Comparison of ENCODE assay signal across 22 cellular contexts in genomic region chr15:100224206-100225185, GRCh38.
DNase-seq lines count a peak whose midpoint lies in the region; ATAC-seq, FAIRE-seq and TF ChIP-seq lines count a peak whose summit lies in the region.
"Had no signal": no experiment of that assay in that cellular context is flagged by ENCODE, and none has a peak within 500 bp of the region (broad histone marks: within the 10 kb centered on the region; RNA-seq: fewer than 3 reads in every experiment).

No MANE protein-coding gene starts in this region.

- H3K4me1 ChIP-seq in CD8-positive, alpha-beta memory T cell (ENCODE audit: insufficient read depth, low read length), result peaks cover 2% of the 10 kb centered on the region
- H3K4me1 ChIP-seq in esophagus squamous epithelium, result peaks cover 0 to 15% (median 0%) of the 10 kb centered on the region in 3 donors
- H3K4me1 ChIP-seq: heart right ventricle, vagina had no signal

- no peak for FAIRE-seq in bronchial epithelial cell (lab: Jason Lieb, UNC)
- FAIRE-seq: D721Med, GM18507 had no signal

- H3K4me3 ChIP-seq in CD8-positive, alpha-beta memory T cell (ENCODE audit: low read length), result no peak overlapping the region
- H3K4me3 ChIP-seq in bronchial epithelial cell (ENCODE audit: low read depth, low read length) (no peak overlapping the region), esophagus squamous epithelium (no peak overlapping the region)
- H3K4me3 ChIP-seq: heart right ventricle, vagina had no signal

- CTCF ChIA-PET in CD8-positive, alpha-beta memory T cell (lab: Charles Lee), result no interaction called here
- CTCF ChIA-PET in RWPE1 (lab: Yijun Ruan, JAX), result no interaction called here

- intact Hi-C loops in esophagus squamous epithelium (cut with DNase I), result no loop called here

- H3K4me1 Mint-ChIP-seq in CD8-positive, alpha-beta memory T cell, result peaks cover 19 to 25% (median 24%) of the 10 kb centered on the region in 3 donors

- peak overlapping the region in 6 of 8 donors; percentile 5 to 86 (median 42) for H3K27ac Mint-ChIP-seq in CD8-positive, alpha-beta memory T cell
- H3K27ac Mint-ChIP-seq: activated CD4-positive, alpha-beta T cell treated with anti-CD3 and anti-CD28 coated beads, Interleukin-2, amount 10 ng/mL, durations not matched to agents 24 days and 14 days; stimulated activated naive CD8-positive, alpha-beta T cell treated with anti-CD3 and anti-CD28 coated beads, Interleukin-15, Interleukin-2, amounts not matched to agents 100 ng/mL and 50 ng/mL, for 24 hours had no signal

- H3K4me3 Mint-ChIP-seq in CD8-positive, alpha-beta memory T cell, result peak overlapping the region in 1 of 7 donors; percentile 7
- H3K4me3 Mint-ChIP-seq: activated CD4-positive, alpha-beta T cell treated with anti-CD3 and anti-CD28 coated beads, Interleukin-2, amount 10 ng/mL, durations not matched to agents 24 days and 14 days; stimulated activated naive CD8-positive, alpha-beta T cell treated with anti-CD3 and anti-CD28 coated beads, Interleukin-15, Interleukin-2, amounts not matched to agents 100 ng/mL and 50 ng/mL, for 24 hours had no signal

- no peaks in the 10 kb centered on the region for H3K9me3 Mint-ChIP-seq in CD8-positive, alpha-beta memory T cell
- H3K9me3 Mint-ChIP-seq: activated CD4-positive, alpha-beta T cell treated with anti-CD3 and anti-CD28 coated beads, Interleukin-2, amount 10 ng/mL, durations not matched to agents 24 days and 14 days; stimulated activated naive CD8-positive, alpha-beta T cell treated with anti-CD3 and anti-CD28 coated beads, Interleukin-15, Interleukin-2, amounts not matched to agents 100 ng/mL and 50 ng/mL, for 24 hours had no signal

- WGBS in esophagus squamous epithelium, 2 donors, result 61 to 65% methylated on average over 10 to 11 of the region's 11 CpGs

- peak in 1 of 5 donors; percentile 32 for DNase-seq in CD8-positive, alpha-beta memory T cell
- DNase-seq in RWPE1 (ENCODE audit: low spot score), result peak; percentile 35
- peak; percentile 63 for DNase-seq in bronchial epithelial cell (ENCODE audit: low read depth)
- DNase-seq in medulla oblongata (ENCODE audit: extremely low spot score), result peak; percentile 30
- DNase-seq in KG1 (lab: John Stamatoyannopoulos, UW), result no peak
- no peak for DNase-seq in esophagus squamous epithelium (lab: John Stamatoyannopoulos, UW)
- DNase-seq in central memory CD4-positive, alpha-beta T cell, result no peak
- DNase-seq: activated CD4-positive, alpha-beta T cell treated with anti-CD3 and anti-CD28 coated beads, Interleukin-2, amount 10 ng/mL, durations not matched to agents 24 days and 14 days; activated T-cell treated with anti-CD3 and anti-CD28 coated beads, Interleukin-2, amount 50 U/mL, for 1 hour; heart right ventricle; left cardiac atrium; NCI-H1436; NCI-H2227 treated with DMSO at 0.1 percent for 48 hours; NK-92 treated with Interleukin-12 subunit alpha and Interleukin-12 subunit beta, amount 100 ng/mL, for 24 hours; T1000 had no signal

- H3K27me3 Mint-ChIP-seq in CD8-positive, alpha-beta memory T cell, result no peaks in the 10 kb centered on the region
- H3K27me3 Mint-ChIP-seq: activated CD4-positive, alpha-beta T cell treated with anti-CD3 and anti-CD28 coated beads, Interleukin-2, amount 10 ng/mL, durations not matched to agents 24 days and 14 days; stimulated activated naive CD8-positive, alpha-beta T cell treated with anti-CD3 and anti-CD28 coated beads, Interleukin-15, Interleukin-2, amounts not matched to agents 100 ng/mL and 50 ng/mL, for 24 hours had no signal

- TF ChIP-seq POLR2A in esophagus squamous epithelium (IDR thresholded peaks at IDR 0.05), result no peak

- no peaks in the 10 kb centered on the region for H3K27me3 ChIP-seq in CD8-positive, alpha-beta memory T cell (ENCODE audit: insufficient read depth, low read length, poor library complexity, severe bottlenecking)
- H3K27me3 ChIP-seq in bronchial epithelial cell (ENCODE audit: control insufficient read depth, insufficient read depth, low read length) (no peaks in the 10 kb centered on the region), esophagus squamous epithelium (no peaks in the 10 kb centered on the region)
- H3K27me3 ChIP-seq: heart right ventricle, vagina had no signal

- ATAC-seq in HG03354 (IDR thresholded peaks at IDR 0.05; ENCODE audit: poor library complexity, severe bottlenecking, unreplicated experiment), result no peak
- ATAC-seq: heart right ventricle, left cardiac atrium had no signal

- H3K27ac ChIP-seq in CD8-positive, alpha-beta memory T cell (ENCODE audit: low read depth, low read length), result no peak overlapping the region
- H3K27ac ChIP-seq in RWPE1 (no peak overlapping the region), esophagus squamous epithelium (peak overlapping the region in 1 of 4 donors; percentile 3)
- H3K27ac ChIP-seq: heart right ventricle, HL-60, KMS-11, vagina had no signal

- no peaks in the 10 kb centered on the region for H3K36me3 ChIP-seq in CD8-positive, alpha-beta memory T cell (ENCODE audit: insufficient read depth, low read length)
- no peaks in the 10 kb centered on the region for H3K36me3 ChIP-seq in bronchial epithelial cell (ENCODE audit: control insufficient read depth, insufficient read depth, low read length)
- H3K36me3 ChIP-seq in esophagus squamous epithelium, result no peaks in the 10 kb centered on the region
- H3K36me3 ChIP-seq: heart right ventricle, vagina had no signal

- H3K9me3 ChIP-seq in CD8-positive, alpha-beta memory T cell (ENCODE audit: low read length), result no peaks in the 10 kb centered on the region
- no peaks in the 10 kb centered on the region for H3K9me3 ChIP-seq in esophagus squamous epithelium
- H3K9me3 ChIP-seq: heart right ventricle, vagina had no signal

- H3K36me3 Mint-ChIP-seq in CD8-positive, alpha-beta memory T cell, result peaks cover 0 to 2% (median 0%) of the 10 kb centered on the region in 3 donors

- TF ChIP-seq CTCF in RWPE1 (conservative IDR thresholded peaks at IDR 0.05; ENCODE audit: low read depth) (no peak), bronchial epithelial cell (IDR thresholded peaks at IDR 0.05; ENCODE audit: insufficient read depth, low read length, severe bottlenecking) (no peak), esophagus squamous epithelium (IDR thresholded peaks at IDR 0.05) (no peak)

- POLR2A ChIA-PET in CD8-positive, alpha-beta memory T cell (lab: Charles Lee), result no interaction called here
- POLR2A ChIA-PET in RWPE1 (lab: Yijun Ruan, JAX; ENCODE audit: low non-redundant PET), result no interaction called here

Comparison
In these comparisons a context has a peak if more than half of its experiments do, and no peak if none do; other contexts are left out.
1. DNase-seq: peak in RWPE1 (single experiment), bronchial epithelial cell (single experiment) and medulla oblongata (single experiment); none in KG1 (single experiment), esophagus squamous epithelium (single experiment) and central memory CD4-positive, alpha-beta T cell (single experiment).